Comparison of ENCODE assay signal across 9 cellular contexts in genomic region chr1:91278754-91279153, GRCh38.
DNase-seq lines count a peak whose midpoint lies in the region; ATAC-seq and TF ChIP-seq lines count a peak whose summit lies in the region.
"Had no signal": no experiment of that assay in that cellular context is flagged by ENCODE, and none has a peak within 500 bp of the region (broad histone marks: within the 10 kb centered on the region; RNA-seq: fewer than 3 reads in every experiment).

No MANE protein-coding gene starts in this region.

- ATAC-seq in GM23338 (peak; percentile 44; the same call in 2 of the 3 replicates), GM21717 (IDR thresholded peaks at IDR 0.05; ENCODE audit: unreplicated experiment) (no peak)
- ATAC-seq: activated T-cell treated with anti-CD3 and anti-CD28 coated beads, Interleukin-2, amount 50 U/mL, for 4 hours had no signal

- H3K27me3 ChIP-seq in GM23338 (ENCODE audit: insufficient read depth): no peaks in the 10 kb centered on the region

- TF ChIP-seq CTCF in GM23338 (conservative IDR thresholded peaks at IDR 0.05; ENCODE audit: low read depth in 2 of 2) (peak in 1 of 2 experiments; percentile 74; a peak in 3 of 4 replicates), OCI-LY7 (conservative IDR thresholded peaks at IDR 0.05; ENCODE audit: low read length) (peak; percentile 62), fibroblast of the aortic adventitia (IDR thresholded peaks at IDR 0.05; ENCODE audit: insufficient read depth, low read length) (peak; percentile 19), GM10266 (IDR thresholded peaks at IDR 0.05; ENCODE audit: control insufficient read depth, insufficient read depth, low read depth, missing control alignments) (no peak)

- H3K79me2 ChIP-seq in GM23338 (replicated peaks; ENCODE audit: insufficient read depth): no peaks in the 10 kb centered on the region
- H3K79me2 ChIP-seq in OCI-LY7 (ENCODE audit: insufficient read depth, low read depth, low read length): no peaks in the 10 kb centered on the region

- H3K9me2 ChIP-seq in GM23338 (ENCODE audit: insufficient read depth) (no peaks in the 10 kb centered on the region), OCI-LY7 (ENCODE audit: insufficient read depth, low read length) (no peaks in the 10 kb centered on the region)

- no peaks in the 10 kb centered on the region for H3F3A ChIP-seq in GM23338 (replicated peaks; ENCODE audit: low read depth)

- H3K4me1 Mint-ChIP-seq in GM23338: peaks cover 3% of the 10 kb centered on the region; the same call in 2 of the 3 replicates

- H3K27me3 Mint-ChIP-seq in GM23338 (ENCODE audit: insufficient read depth, low read depth, poor library complexity): peaks cover 2% of the 10 kb centered on the region

- no peaks in the 10 kb centered on the region for H4K20me1 ChIP-seq in GM23338 (replicated peaks; ENCODE audit: insufficient read depth)
- H4K20me1 ChIP-seq in OCI-LY7 (ENCODE audit: insufficient read depth, low read length): no peaks in the 10 kb centered on the region

- H2AFZ ChIP-seq in GM23338: no peak overlapping the region
- no peak overlapping the region for H2AFZ ChIP-seq in OCI-LY7 (ENCODE audit: low read length)

- no peaks in the 10 kb centered on the region for H3K4me1 ChIP-seq in GM23338 (ENCODE audit: insufficient read depth)
- H3K4me1 ChIP-seq in OCI-LY7 (ENCODE audit: insufficient read depth, low read length, poor library complexity, severe bottlenecking): no peaks in the 10 kb centered on the region

- H3K27ac Mint-ChIP-seq in GM23338: no peak overlapping the region

- no peak overlapping the region for H3K4me2 ChIP-seq in GM23338
- H3K4me2 ChIP-seq in OCI-LY7 (ENCODE audit: low read length): no peak overlapping the region

- POLR2A ChIA-PET in OCI-LY7 (lab: Charles Lee): no interaction called here

- no peaks in the 10 kb centered on the region for H3K36me3 ChIP-seq in GM23338 (ENCODE audit: insufficient read depth)
- no peaks in the 10 kb centered on the region for H3K36me3 ChIP-seq in OCI-LY7 (ENCODE audit: insufficient read depth, low read length)

- intact Hi-C loops in OCI-LY7 (cut with micrococcal nuclease; ENCODE audit: unreplicated experiment): no loop called here

- H3K27ac ChIP-seq in GM23338 (ENCODE audit: low read depth) (no peak overlapping the region), OCI-LY7 (ENCODE audit: low read depth, low read length, poor library complexity, severe bottlenecking) (no peak overlapping the region)

- CTCF ChIA-PET in OCI-LY7 (lab: Charles Lee; ENCODE audit: unreplicated experiment): interaction anchor here (1.4 kb wide), 1 partner anchor 114 kb away, joined by 4 read pairs; no protein-coding TSS in a partner anchor

- no peaks in the 10 kb centered on the region for H3K36me3 Mint-ChIP-seq in GM23338 (ENCODE audit: low read depth)

- H3K4me3 ChIP-seq in GM23338 (no peak overlapping the region), OCI-LY7 (ENCODE audit: low read depth, low read length, poor library complexity, severe bottlenecking) (no peak overlapping the region), fibroblast of the aortic adventitia (ENCODE audit: low read depth, low read length) (no peak overlapping the region)

- no peaks in the 10 kb centered on the region for H3K9me3 Mint-ChIP-seq in GM23338
- H3K9me3 Mint-ChIP-seq: activated T-cell treated with anti-CD3 and anti-CD28 coated beads, Interleukin-2, amount 50 U/mL, for 4 hours had no signal

- H3K9me3 ChIP-seq in OCI-LY7 (ENCODE audit: low read length): no peaks in the 10 kb centered on the region

- no peak overlapping the region for H3K4me3 Mint-ChIP-seq in GM23338
- H3K4me3 Mint-ChIP-seq: activated T-cell treated with anti-CD3 and anti-CD28 coated beads, Interleukin-2, amount 50 U/mL, for 4 hours had no signal

- no TSS peak for BruUV-seq in OCI-LY7 (replicated peaks; lab: Mats Ljungman, UMichigan)

- DNase-seq in A172 (ENCODE audit: low spot score): peak; percentile 6
- DNase-seq in GM23338 (ENCODE audit: low spot score): peak; percentile 67
- DNase-seq in OCI-LY7 (ENCODE audit: low spot score): peak; percentile 4
- peak; percentile 49 for DNase-seq in fibroblast of the aortic adventitia (ENCODE audit: low read depth)
- no peak for DNase-seq in HuH-7.5 (ENCODE audit: low spot score)
- no peak for DNase-seq in nucleus accumbens (lab: John Stamatoyannopoulos, UW)
- DNase-seq in GM10266 (ENCODE audit: extremely low spot score): no peak
- DNase-seq: activated T-cell treated with anti-CD3 and anti-CD28 coated beads, Interleukin-2, amount 50 U/mL, for 4 hours had no signal

TF ChIP-seq in GM23338, 12 proteins besides CTCF, POLR2A, EP300 and RAD21 (continues in another document):
- no peak for TF ChIP-seq REST (IDR thresholded peaks at IDR 0.05; ENCODE audit: unreplicated experiment)
- TF ChIP-seq ZNF331 (CRISPR knock-in tag; IDR thresholded peaks at IDR 0.05; ENCODE audit: low read depth): no peak
- TF ChIP-seq ZNF114 (CRISPR knock-in tag; IDR thresholded peaks at IDR 0.05): no peak

Comparison
In these comparisons a context has a peak if more than half of its experiments do, and no peak if none do; other contexts are left out.
1. DNase-seq: peak in A172 (single experiment), GM23338 (single experiment), OCI-LY7 (single experiment) and fibroblast of the aortic adventitia (single experiment); none in HuH-7.5 (single experiment), nucleus accumbens (0 of 56) and GM10266 (single experiment).